In the genomic region with DNA sequence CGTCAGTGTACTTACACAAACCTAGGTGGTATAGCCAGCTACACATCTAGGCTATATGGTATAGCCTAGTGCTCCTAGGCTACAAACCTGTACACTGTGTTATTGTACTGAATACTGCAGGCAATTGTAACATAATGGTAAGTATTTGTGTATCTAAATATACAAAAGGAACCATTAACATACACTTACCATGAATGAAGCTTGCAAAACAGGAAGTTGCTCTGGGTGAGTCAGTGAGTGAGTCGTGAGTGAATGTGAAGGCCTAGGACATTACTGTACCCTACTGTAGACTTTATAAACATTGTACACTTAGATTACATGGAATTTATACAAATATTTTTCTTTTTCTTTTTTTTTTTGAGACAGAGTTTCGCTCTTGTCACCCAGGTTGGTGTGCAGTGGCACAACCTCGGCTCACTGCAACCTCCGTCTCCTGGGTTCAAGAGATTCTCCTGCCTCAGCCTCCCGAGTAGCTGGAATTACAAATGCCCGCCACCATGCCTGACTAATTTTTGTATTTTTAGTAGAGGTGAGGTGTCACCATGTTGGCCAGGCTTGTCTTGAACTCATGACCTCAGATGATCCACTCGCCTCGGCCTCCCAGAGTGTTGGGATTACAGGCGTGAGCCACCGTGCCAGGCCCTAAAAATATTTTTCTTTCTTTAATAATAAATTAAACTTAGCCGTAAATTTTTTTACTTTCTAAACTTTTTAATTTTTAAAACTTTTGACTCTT, we compare ENCODE assay signal across 13 cellular contexts. TPM values are rescaled to one million over a fixed set of nuclear protein-coding genes. Genes with fewer than 3 reads are reported as not detected.
DNase-seq lines count a peak whose midpoint lies in the region; TF ChIP-seq lines count a peak whose summit lies in the region.
"Had no signal": no experiment of that assay in that cellular context is flagged by ENCODE, and none has a peak within 500 bp of the region (broad histone marks: within the 10 kb centered on the region; RNA-seq: fewer than 3 reads in every experiment).

No MANE protein-coding gene starts in this region.

- no peaks in the 10 kb centered on the region for H3K36me3 ChIP-seq in effector memory CD4-positive, alpha-beta T cell (ENCODE audit: control insufficient read depth, insufficient read depth, low read length)
- H3K36me3 ChIP-seq: gastrocnemius medialis, neural progenitor cell had no signal

- peak; percentile 22 for DNase-seq in ACHN
- DNase-seq in KBM-7, result peak; percentile 43
- DNase-seq in SW 1271 (lab: John Stamatoyannopoulos, UW), result peak; percentile 31 to 89
- DNase-seq in fibroblast of villous mesenchyme (ENCODE audit: low read depth), result peak; percentile 76
- no peak for DNase-seq in effector memory CD4-positive, alpha-beta T cell
- DNase-seq in NCI-H82 (lab: John Stamatoyannopoulos, UW), result no peak
- no peak for DNase-seq in activated CD4-positive, alpha-beta T cell treated with anti-CD3 and anti-CD28 coated beads, Interleukin-2, amount 50 U/mL, for 48 hours
- no peak for DNase-seq in activated gamma-delta T cell (lab: John Stamatoyannopoulos, UW)
- DNase-seq: gastrocnemius medialis, NCI-H1092, T-helper 2 cell had no signal

- H3K9me3 ChIP-seq in effector memory CD4-positive, alpha-beta T cell (ENCODE audit: control insufficient read depth, low read length), result no peaks in the 10 kb centered on the region
- H3K9me3 ChIP-seq: gastrocnemius medialis had no signal

- no peaks in the 10 kb centered on the region for H3K4me1 ChIP-seq in effector memory CD4-positive, alpha-beta T cell (ENCODE audit: control insufficient read depth, insufficient read depth, low read length, poor library complexity, severe bottlenecking)
- H3K4me1 ChIP-seq: Caco-2, neural progenitor cell had no signal

- H3K27me3 ChIP-seq in effector memory CD4-positive, alpha-beta T cell (replicated peaks; ENCODE audit: control insufficient read depth, insufficient read depth, low read length, poor library complexity, severe bottlenecking), result no peaks in the 10 kb centered on the region
- H3K27me3 ChIP-seq: gastrocnemius medialis, neural progenitor cell had no signal

- no peak overlapping the region for H3K4me3 ChIP-seq in fibroblast of villous mesenchyme (ENCODE audit: low read depth, low read length)
- no peak overlapping the region for H3K4me3 ChIP-seq in effector memory CD4-positive, alpha-beta T cell (ENCODE audit: insufficient read depth, low read depth, low read length, poor library complexity, severe bottlenecking)
- H3K4me3 ChIP-seq: gastrocnemius medialis, neural progenitor cell had no signal

- H3K27ac ChIP-seq in effector memory CD4-positive, alpha-beta T cell (ENCODE audit: insufficient read depth, low read length, poor library complexity, severe bottlenecking), result no peak overlapping the region
- H3K27ac ChIP-seq: gastrocnemius medialis, neural progenitor cell had no signal

- TF ChIP-seq CTCF in fibroblast of villous mesenchyme (IDR thresholded peaks at IDR 0.05; ENCODE audit: insufficient read depth, low read depth, low read length), result no peak

- in situ Hi-C loops in ACHN (cut with HindIII; ENCODE audit: low pct_ligation_motif_present, low pct_unique_long_range_greater_than_20kb, low sequenced_read_pairs), result no loop called here
- in situ Hi-C loops in KBM-7 (cut with MboI; ENCODE audit: low pct_unique_long_range_greater_than_20kb, low sequenced_read_pairs), result no loop called here

RNA-seq across cellular contexts. Expression of gene KIAA1755, which starts 15.4 kb away (rescaled TPM):
- total RNA-seq in fibroblast of villous mesenchyme, result 0.64 and 1.3 TPM in 2 replicates

RNA-seq across cellular contexts. Expression of gene BPI, which starts 28.0 kb away (rescaled TPM):
- not detected in 2 replicates for total RNA-seq in fibroblast of villous mesenchyme
- total RNA-seq: Caco-2, gastrocnemius medialis had no signal

Comparison
In these comparisons a context has a peak if more than half of its experiments do, and no peak if none do; other contexts are left out.
1. DNase-seq: peak in ACHN (single experiment), KBM-7 (single experiment), SW 1271 (2 of 2) and fibroblast of villous mesenchyme (single experiment); none in effector memory CD4-positive, alpha-beta T cell (0 of 3), NCI-H82 (single experiment), activated CD4-positive, alpha-beta T cell treated with anti-CD3 and anti-CD28 coated beads, Interleukin-2, amount 50 U/mL, for 48 hours (0 of 2) and activated gamma-delta T cell (single experiment).